Comparison of ENCODE assay signal across 1 cellular context in genomic region chr1:19690342-19690741, GRCh38.
TF ChIP-seq lines count a peak whose summit lies in the region.

No MANE protein-coding gene starts in this region.

TF ChIP-seq in H1, 55 proteins besides CTCF, POLR2A, EP300 and RAD21:
- TF ChIP-seq MAX (IDR thresholded peaks at IDR 0.05) (no peak), EZH2 (IDR thresholded peaks at IDR 0.05; ENCODE audit: low read depth, low read length, severe bottlenecking) (no peak), ASH2L (IDR thresholded peaks at IDR 0.05; ENCODE audit: low read length) (no peak), RFX5 (IDR thresholded peaks at IDR 0.05; ENCODE audit: borderline replicate concordance, low read depth, low read length) (no peak), CREB1 (IDR thresholded peaks at IDR 0.05) (no peak), BRCA1 (IDR thresholded peaks at IDR 0.05; ENCODE audit: low read depth, low read length) (no peak), SRF (IDR thresholded peaks at IDR 0.05; ENCODE audit: low read depth, low read length) (no peak), YY1 (IDR thresholded peaks at IDR 0.05; ENCODE audit: low read depth, low read length) (no peak), GABPA (IDR thresholded peaks at IDR 0.05; ENCODE audit: borderline replicate concordance, insufficient read depth, low read length) (no peak), CBX8 (IDR thresholded peaks at IDR 0.05; ENCODE audit: borderline replicate concordance, low read depth, low read length) (no peak), NRF1 (IDR thresholded peaks at IDR 0.05; ENCODE audit: low read depth, low read length) (no peak), SP4 (IDR thresholded peaks at IDR 0.05; ENCODE audit: low read length) (no peak), CBX5 (IDR thresholded peaks at IDR 0.05; ENCODE audit: low read depth, low read length) (no peak), TAF7 (optimal IDR thresholded peaks at IDR 0.05; ENCODE audit: borderline replicate concordance, low read depth, low read length) (no peak)
